35 cellular contexts compared by ENCODE assay signal in genomic region chr6:120279706-120280105, GRCh38.
"Had no signal": no experiment of that assay in that cellular context is flagged by ENCODE, and none has a peak within 500 bp of the region (broad histone marks: within the 10 kb centered on the region; RNA-seq: fewer than 3 reads in every experiment).

No MANE protein-coding gene starts in this region.

- H3K4me2 ChIP-seq: PC-9 had no signal

- H3K36me3 ChIP-seq: adrenal gland had no signal

- H3K27me3 ChIP-seq: adrenal gland, body of pancreas had no signal

- H3K27ac ChIP-seq: adrenal gland, body of pancreas, PC-9, RWPE1, VCaP had no signal

- H3K9me3 ChIP-seq: adrenal gland, body of pancreas had no signal

- ATAC-seq: activated naive CD4-positive, alpha-beta T cell treated with anti-CD3 and anti-CD28 coated beads, Interleukin-2, amount 50 U/mL, for 72 hours; activated T-cell treated with anti-CD3 and anti-CD28 coated beads, Interleukin-2, amount 50 U/mL, for 4 hours; body of pancreas; K562; Right ventricle myocardium inferior had no signal

- H2AFZ ChIP-seq: PC-9 had no signal

- H3K4me1 ChIP-seq: adrenal gland, body of pancreas had no signal

- H3K4me3 ChIP-seq: adrenal gland, body of pancreas, K562, PC-9, SK-N-MC had no signal

- DNase-seq: activated B cell treated with CpG ODN at 0.5 μM for 24 hours; activated CD4-positive, alpha-beta memory T cell treated with anti-CD3 and anti-CD28 coated beads for 36 hours; activated CD4-positive, alpha-beta T cell treated with anti-CD3 and anti-CD28 coated beads for 4 hours; activated CD4-positive, alpha-beta T cell treated with anti-CD3 and anti-CD28 coated beads, Interleukin-2, amount 50 U/mL, for 1 hour; activated CD4-positive, CD25-positive, alpha-beta regulatory T cell treated with anti-CD3 and anti-CD28 coated beads, Interleukin-2, amount 50 U/mL, for 72 hours; activated CD8-positive, alpha-beta memory T cell treated with anti-CD3 and anti-CD28 coated beads, Interleukin-2, amount 50 U/mL, for 4 hours; activated gamma-delta T cell treated with Interleukin-2 at 50 U/mL for 16 hours; activated naive CD4-positive, alpha-beta T cell treated with anti-CD3 and anti-CD28 coated beads for 36 hours; activated T-cell treated with anti-CD3 and anti-CD28 coated beads for 4 hours; activated T-cell treated with anti-CD3 and anti-CD28 coated beads, Interleukin-2, amount 50 U/mL, for 4 hours; adrenal gland; body of pancreas; central memory CD4-positive, alpha-beta T cell; Karpas-422; MM.1S; MV-4-11; NCI-H1092; NCI-H1436 treated with DMSO at 0.1 percent for 48 hours; NCI-H1694 treated with DMSO at 0.1 percent for 48 hours; NCI-H2029; NCI-H345; NCI-H526 treated with DMSO at 0.1 percent for 48 hours; NK-92 treated with Interleukin-12 subunit alpha and Interleukin-12 subunit beta, amount 100 ng/mL, for 24 hours; PC-9; SIG-M5; SW 1271; T-helper 1 cell; T-helper 2 cell; T-helper 9 cell had no signal
